ENCODE assay signal across 18 cellular contexts in genomic region chr15:95425859-95426258, GRCh38.
DNase-seq lines count a peak whose midpoint lies in the region; ATAC-seq, FAIRE-seq and TF ChIP-seq lines count a peak whose summit lies in the region.
"Had no signal": no experiment of that assay in that cellular context is flagged by ENCODE, and none has a peak within 500 bp of the region (broad histone marks: within the 10 kb centered on the region; RNA-seq: fewer than 3 reads in every experiment).

No MANE protein-coding gene starts in this region.

- ATAC-seq in IMR-90 (ENCODE audit: low read depth) (no peak), pancreas (no peak)
- ATAC-seq in activated CD4-positive, alpha-beta T cell treated with anti-CD3 and anti-CD28 coated beads for 36 hours, result no peak
- ATAC-seq: CD8-positive, alpha-beta T cell; HCT116 had no signal

- H3K27ac Mint-ChIP-seq in activated CD4-positive, alpha-beta T cell treated with anti-CD3 and anti-CD28 coated beads for 36 hours, result no peak overlapping the region
- H3K27ac Mint-ChIP-seq: B cell; CD4-positive, CD25-positive, alpha-beta regulatory T cell; CD8-positive, alpha-beta T cell; H9 had no signal

- no peak for TF ChIP-seq CTCF in IMR-90 (conservative IDR thresholded peaks at IDR 0.05; ENCODE audit: low read depth, low read length)
- TF ChIP-seq CTCF in pancreas (IDR thresholded peaks at IDR 0.05), result no peak

- H3K79me1 ChIP-seq in IMR-90 (ENCODE audit: low read depth in 1 of 2, low read length in 2 of 2), result no peaks in the 10 kb centered on the region

- no peaks in the 10 kb centered on the region for H3K36me3 ChIP-seq in IMR-90 (ENCODE audit: control insufficient read depth, insufficient read depth, low read length)
- H3K36me3 ChIP-seq in pancreas, result no peaks in the 10 kb centered on the region
- H3K36me3 ChIP-seq: BLaER1 had no signal

- no peaks in the 10 kb centered on the region for H3K9me1 ChIP-seq in IMR-90 (ENCODE audit: insufficient read depth, low read length)

- H3K4me3 Mint-ChIP-seq in activated CD4-positive, alpha-beta T cell treated with anti-CD3 and anti-CD28 coated beads for 36 hours, result no peak overlapping the region
- H3K4me3 Mint-ChIP-seq: B cell; CD4-positive, CD25-positive, alpha-beta regulatory T cell; CD8-positive, alpha-beta T cell; H9 had no signal

- WGBS in IMR-90 (ENCODE audit: extremely low coverage in 2 of 2, insufficient read length in 1 of 2), 2 experiments, result no CpG with 5 or more reads among the region's 1 CpG
- WGBS in pancreas, 2 donors, result 79 to 92% methylated on average over 1 of the region's 1 CpG

- no peaks in the 10 kb centered on the region for H3K4me1 Mint-ChIP-seq in activated CD4-positive, alpha-beta T cell treated with anti-CD3 and anti-CD28 coated beads for 36 hours
- H3K4me1 Mint-ChIP-seq: B cell; CD4-positive, CD25-positive, alpha-beta regulatory T cell; H9 had no signal

- dilution Hi-C loops in IMR-90 (cut with HindIII; ENCODE audit: low sequenced_read_pairs, unreplicated experiment), result no loop called here

- FAIRE-seq in colon (lab: Jason Lieb, UNC), result peak; percentile 41
- peak; percentile 39 for FAIRE-seq in pancreas (lab: Jason Lieb, UNC)
- FAIRE-seq: GM12892 had no signal

- peaks cover 17% of the 10 kb centered on the region for H3K9me3 Mint-ChIP-seq in activated CD4-positive, alpha-beta T cell treated with anti-CD3 and anti-CD28 coated beads for 36 hours (ENCODE audit: low read depth)

- H3K23ac ChIP-seq in IMR-90 (ENCODE audit: low read depth, low read length), result no peak overlapping the region

- CTCF ChIA-PET in IMR-90 (lab: Yijun Ruan, JAX), result no interaction called here
- CTCF ChIA-PET in activated CD4-positive, alpha-beta T cell treated with anti-CD3 and anti-CD28 coated beads for 36 hours (lab: Charles Lee), result no interaction called here

- H3K36me3 Mint-ChIP-seq in activated CD4-positive, alpha-beta T cell treated with anti-CD3 and anti-CD28 coated beads for 36 hours (ENCODE audit: low read depth), result no peaks in the 10 kb centered on the region
- H3K36me3 Mint-ChIP-seq: CD4-positive, CD25-positive, alpha-beta regulatory T cell; CD8-positive, alpha-beta T cell had no signal

- no peak overlapping the region for H2BK15ac ChIP-seq in IMR-90 (ENCODE audit: low read depth, low read length)

- H3K27ac ChIP-seq in IMR-90 (ENCODE audit: insufficient read depth, low read length), result no peak overlapping the region
- H3K27ac ChIP-seq in pancreas, result no peak overlapping the region
- H3K27ac ChIP-seq: BLaER1, C4-2B, GM23248 had no signal

- no peak overlapping the region for H4K5ac ChIP-seq in IMR-90 (ENCODE audit: low read depth, low read length)

- H3K4ac ChIP-seq in IMR-90 (ENCODE audit: low read depth, low read length), result no peak overlapping the region

- H3K27me3 Mint-ChIP-seq in activated CD4-positive, alpha-beta T cell treated with anti-CD3 and anti-CD28 coated beads for 36 hours, result no peaks in the 10 kb centered on the region
- H3K27me3 Mint-ChIP-seq: B cell; CD4-positive, CD25-positive, alpha-beta regulatory T cell had no signal

- H3K4me2 ChIP-seq in IMR-90 (ENCODE audit: low read depth, low read length), result no peak overlapping the region
- H3K4me2 ChIP-seq: BLaER1 had no signal

- H3K4me1 ChIP-seq in IMR-90 (ENCODE audit: control insufficient read depth, insufficient read depth, low read length) (no peaks in the 10 kb centered on the region), pancreas (no peaks in the 10 kb centered on the region)
- H3K4me1 ChIP-seq: BLaER1, Caco-2 had no signal

- POLR2A ChIA-PET in IMR-90 (lab: Charles Lee; ENCODE audit: unreplicated experiment), result no interaction called here
- POLR2A ChIA-PET in activated CD4-positive, alpha-beta T cell treated with anti-CD3 and anti-CD28 coated beads for 36 hours (lab: Charles Lee), result no interaction called here

- no peak for TF ChIP-seq POLR2A in IMR-90 (IDR thresholded peaks at IDR 0.05; ENCODE audit: low read depth, low read length)

- no peaks in the 10 kb centered on the region for H4K20me1 ChIP-seq in IMR-90 (ENCODE audit: insufficient read depth, low read length)
- H4K20me1 ChIP-seq: BLaER1 had no signal

- H4K8ac ChIP-seq in IMR-90 (ENCODE audit: low read depth in 2 of 2, low read length in 2 of 2), result no peak overlapping the region

- TF ChIP-seq RAD21 in IMR-90 (IDR thresholded peaks at IDR 0.05; ENCODE audit: low read length), result no peak

- H3K14ac ChIP-seq in IMR-90 (replicated peaks; ENCODE audit: low read depth, low read length), result no peak overlapping the region

- H2AFZ ChIP-seq in IMR-90 (replicated peaks; ENCODE audit: low read length, poor library complexity), result no peak overlapping the region
- H2AFZ ChIP-seq: GM23248 had no signal

- H2BK120ac ChIP-seq in IMR-90 (ENCODE audit: low read depth, low read length), result no peak overlapping the region

- no peak for DNase-seq in IMR-90
- DNase-seq in pancreas, result no peak
- DNase-seq in activated CD4-positive, alpha-beta T cell treated with anti-CD3 and anti-CD28 coated beads for 36 hours, result no peak
- DNase-seq in stimulated activated CD4-positive, alpha-beta T cell treated with anti-CD3 and anti-CD28 coated beads, Interleukin-15, amount 100 ng/mL, for 24 hours, result no peak
- DNase-seq in epidermal melanocyte (ENCODE audit: insufficient read length, low spot score), result no peak
- DNase-seq: Caco-2; CD4-positive, CD25-positive, alpha-beta regulatory T cell; CD8-positive, alpha-beta T cell; DMS153; DND-41; H9 had no signal

- H2BK20ac ChIP-seq in IMR-90 (ENCODE audit: low read depth, low read length), result no peak overlapping the region

- no peak overlapping the region for H3K18ac ChIP-seq in IMR-90 (ENCODE audit: low read depth, low read length)

- intact Hi-C loops in IMR-90 (cut with micrococcal nuclease) (no loop called here), pancreas (cut with DNase I) (no loop called here)
- intact Hi-C loops in activated CD4-positive, alpha-beta T cell treated with anti-CD3 and anti-CD28 coated beads for 36 hours (cut with DNase I, micrococcal nuclease), result no loop called here

- H2AK9ac ChIP-seq in IMR-90 (replicated peaks; ENCODE audit: low read depth, low read length, poor library complexity), result no peak overlapping the region

- H3K27me3 ChIP-seq in IMR-90 (ENCODE audit: control insufficient read depth, insufficient read depth, low read length) (no peaks in the 10 kb centered on the region), pancreas (peaks cover 0 to 6% (median 0%) of the 10 kb centered on the region in 4 donors)
- H3K27me3 ChIP-seq: BLaER1 had no signal

- no TSS peak for BruUV-seq in IMR-90 (replicated peaks; lab: Mats Ljungman, UMichigan)

- no peak overlapping the region for H3K9ac ChIP-seq in IMR-90 (ENCODE audit: low read depth, low read length)
- H3K9ac ChIP-seq: BLaER1, GM23248 had no signal

- no peak overlapping the region for H3K4me3 ChIP-seq in IMR-90 (ENCODE audit: insufficient read depth, low read depth, low read length)
- H3K4me3 ChIP-seq in pancreas, result no peak overlapping the region
- H3K4me3 ChIP-seq: BLaER1, GM23248 had no signal

- no peak overlapping the region for H2BK5ac ChIP-seq in IMR-90 (ENCODE audit: low read depth, low read length, poor library complexity, severe bottlenecking)

- no peak overlapping the region for H4K91ac ChIP-seq in IMR-90 (ENCODE audit: insufficient read depth, low read depth, low read length)

- in situ Hi-C loops in IMR-90 (cut with MboI; ENCODE audit: low sequenced_read_pairs), result no loop called here

- H3K56ac ChIP-seq in IMR-90 (ENCODE audit: extremely low read depth, insufficient read depth, low read length), result no peak overlapping the region

- H2AK5ac ChIP-seq in IMR-90 (ENCODE audit: low read depth, low read length), result no peak overlapping the region

- no peaks in the 10 kb centered on the region for H3K9me3 ChIP-seq in IMR-90 (ENCODE audit: control insufficient read depth, insufficient read depth, low read length)
- H3K9me3 ChIP-seq in pancreas, result no peaks in the 10 kb centered on the region

TF ChIP-seq in IMR-90, 13 proteins besides CTCF, POLR2A, EP300 and RAD21:
- TF ChIP-seq CHD1 (IDR thresholded peaks at IDR 0.05; ENCODE audit: low read depth, low read length), result no peak
- TF ChIP-seq CEBPB (IDR thresholded peaks at IDR 0.05; ENCODE audit: low read depth, low read length), result peak; percentile 57
